In the genomic region with DNA sequence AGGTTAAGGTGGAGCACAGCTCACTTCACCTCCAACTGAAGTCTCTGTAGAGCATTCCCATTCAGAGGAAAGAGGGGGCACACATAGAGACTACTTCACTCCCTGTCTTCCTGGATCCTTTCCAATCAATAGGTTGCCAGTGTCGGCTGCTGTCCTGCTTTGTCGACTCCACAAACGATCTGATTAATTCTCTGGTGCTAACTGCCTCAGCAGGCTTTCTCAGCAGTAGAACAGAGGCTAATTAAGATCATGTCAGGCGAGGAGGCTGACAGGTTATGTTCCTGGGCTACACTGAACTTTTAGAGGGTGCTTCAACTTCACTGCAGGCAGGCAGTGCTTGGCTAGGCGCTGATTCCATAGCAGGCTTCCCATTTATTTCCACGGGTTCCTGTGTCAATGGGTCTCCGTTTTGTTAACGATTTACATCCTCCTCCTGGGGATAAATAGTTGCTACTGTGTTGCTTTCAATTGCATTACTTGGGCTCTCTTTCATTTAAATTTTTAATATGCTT, we compare ENCODE assay signal across 19 cellular contexts.
DNase-seq lines count a peak whose midpoint lies in the region; ATAC-seq and TF ChIP-seq lines count a peak whose summit lies in the region.
"Had no signal": no experiment of that assay in that cellular context is flagged by ENCODE, and none has a peak within 500 bp of the region (broad histone marks: within the 10 kb centered on the region; RNA-seq: fewer than 3 reads in every experiment).

No MANE protein-coding gene starts in this region.

- H3K4me3 ChIP-seq in endodermal cell (ENCODE audit: low read length): peak overlapping the region; percentile 56
- H3K4me3 ChIP-seq: GM12878 had no signal

- peaks cover 10% of the 10 kb centered on the region for H3K4me1 ChIP-seq in endodermal cell (ENCODE audit: control insufficient read depth, insufficient read depth, low read length)

- H3K4me3 Mint-ChIP-seq in endodermal cell: no peak overlapping the region
- H3K4me3 Mint-ChIP-seq: CD14-positive monocyte, T-helper 17 cell had no signal

- H3K9ac ChIP-seq in endodermal cell (ENCODE audit: extremely low read depth, low read length, poor library complexity, severe bottlenecking): no peak overlapping the region

- ATAC-seq in GM18519 (IDR thresholded peaks at IDR 0.05; ENCODE audit: low FRiP score, unreplicated experiment): no peak
- ATAC-seq: GM12878, T-helper 17 cell had no signal

- H3K27me3 Mint-ChIP-seq in endodermal cell (ENCODE audit: insufficient read depth): no peaks in the 10 kb centered on the region
- H3K27me3 Mint-ChIP-seq: T-helper 17 cell had no signal

- WGBS in endodermal cell (ENCODE audit: insufficient coverage in 1 of 2, insufficient read length in 1 of 2), 2 experiments: 0 to 6% methylated on average over 3 to 8 of the region's 8 CpGs

- peaks cover 32% of the 10 kb centered on the region for H3K9me3 Mint-ChIP-seq in endodermal cell

- no peaks in the 10 kb centered on the region for H3K9me3 ChIP-seq in endodermal cell (ENCODE audit: control insufficient read depth, low read length)

- peak overlapping the region; percentile 9 for H3K27ac Mint-ChIP-seq in endodermal cell
- H3K27ac Mint-ChIP-seq: CD14-positive monocyte, T-helper 17 cell had no signal

- H3K36me3 Mint-ChIP-seq in endodermal cell (ENCODE audit: low read depth): no peaks in the 10 kb centered on the region
- H3K36me3 Mint-ChIP-seq: CD14-positive monocyte had no signal

- H3K27me3 ChIP-seq in endodermal cell (ENCODE audit: control insufficient read depth, insufficient read depth, low read length, poor library complexity, severe bottlenecking): no peaks in the 10 kb centered on the region

- peak; percentile 8 for DNase-seq in NCI-H1092 treated with DMSO at 0.1 percent for 48 hours (lab: John Stamatoyannopoulos, UW)
- no peak for DNase-seq in NCI-H1092 (lab: John Stamatoyannopoulos, UW)
- DNase-seq in NCI-H748 (lab: John Stamatoyannopoulos, UW; ENCODE audit: unreplicated experiment): peak; percentile 82
- peak; percentile 77 for DNase-seq in endodermal cell
- peak; percentile 7 for DNase-seq in pons (ENCODE audit: low spot score)
- no peak for DNase-seq in AG08395 (ENCODE audit: low spot score)
- DNase-seq in occipital lobe (lab: John Stamatoyannopoulos, UW): no peak
- DNase-seq: COR-L47, HCEC 1CT, IMR-90, Kasumi-1, NCI-H1436, NCI-H510A treated with DMSO at 0.1 percent for 48 hours, Right ventricle myocardium superior, T-helper 17 cell had no signal

- peaks cover 33% of the 10 kb centered on the region for H3K4me1 Mint-ChIP-seq in endodermal cell
- H3K4me1 Mint-ChIP-seq: CD14-positive monocyte, T-helper 17 cell had no signal

- TF ChIP-seq CTCF in endodermal cell (conservative IDR thresholded peaks at IDR 0.05): no peak

- H3K36me3 ChIP-seq in endodermal cell (ENCODE audit: control insufficient read depth, insufficient read depth, low read length): no peaks in the 10 kb centered on the region

- H3K27ac ChIP-seq in endodermal cell (ENCODE audit: low read depth, low read length): no peak overlapping the region
- H3K27ac ChIP-seq: 22Rv1 had no signal

Comparison
In these comparisons a context has a peak if more than half of its experiments do, and no peak if none do; other contexts are left out.
1. DNase-seq: peak in NCI-H1092 treated with DMSO at 0.1 percent for 48 hours (single experiment), NCI-H748 (single experiment), endodermal cell (single experiment) and pons (single experiment); none in NCI-H1092 (single experiment), AG08395 (single experiment) and occipital lobe (single experiment).